In the genomic region with DNA sequence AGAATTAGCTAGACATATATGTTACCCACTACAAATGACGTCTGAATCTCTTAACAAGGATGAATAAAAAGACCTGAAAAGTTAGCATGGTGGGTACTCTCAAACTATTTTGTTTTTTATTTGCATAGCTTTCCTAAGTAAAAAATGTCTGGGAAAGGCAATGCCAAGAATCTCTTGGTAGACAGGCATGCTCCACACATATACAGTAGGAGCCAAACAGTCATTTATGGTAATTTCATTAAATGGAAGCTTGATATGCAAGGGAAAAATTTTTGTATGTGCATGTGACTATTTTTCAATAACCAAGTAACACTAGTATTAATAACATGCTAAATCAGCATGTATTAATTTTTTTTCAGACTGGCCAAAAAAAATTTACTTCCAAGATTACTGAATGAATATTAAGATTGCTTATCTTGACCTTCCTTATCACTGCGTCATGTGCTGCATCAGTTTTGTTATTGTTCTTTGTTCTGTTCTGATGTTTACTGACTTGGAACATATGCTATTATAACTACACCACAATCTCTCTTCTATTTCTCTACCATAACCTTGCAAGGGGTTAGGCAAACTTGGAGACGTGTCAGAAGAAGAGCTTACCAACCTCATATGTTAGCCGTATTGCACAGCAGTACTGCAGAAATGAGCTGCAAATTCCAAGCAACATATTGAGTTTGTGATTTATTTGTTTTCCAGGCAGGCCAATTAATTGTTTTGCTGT, we compare ENCODE assay signal across 27 cellular contexts.
"Had no signal": no experiment of that assay in that cellular context is flagged by ENCODE, and none has a peak within 500 bp of the region (broad histone marks: within the 10 kb centered on the region; RNA-seq: fewer than 3 reads in every experiment).

No MANE protein-coding gene starts in this region.

- H3K27ac Mint-ChIP-seq: activated CD4-positive, alpha-beta memory T cell treated with anti-CD3 and anti-CD28 coated beads for 36 hours; activated CD4-positive, alpha-beta T cell treated with anti-CD3 and anti-CD28 coated beads, Interleukin-2, amount 10 ng/mL, durations not matched to agents 7 days and 5 days; activated naive CD4-positive, alpha-beta T cell treated with anti-CD3 and anti-CD28 coated beads, Interleukin-2, amount 10 ng/mL, durations not matched to agents 7 days and 5 days; activated naive CD8-positive, alpha-beta T cell treated with anti-CD3 and anti-CD28 coated beads for 36 hours; activated T-helper 17 cell treated with anti-CD3 and anti-CD28 coated beads, Interleukin-2, amount 50 U/mL, for 72 hours; T-cell had no signal

- H3K4me3 Mint-ChIP-seq: activated CD4-positive, alpha-beta memory T cell treated with anti-CD3 and anti-CD28 coated beads for 36 hours; activated CD4-positive, alpha-beta T cell treated with anti-CD3 and anti-CD28 coated beads, Interleukin-2, amount 10 ng/mL, durations not matched to agents 7 days and 5 days; activated naive CD4-positive, alpha-beta T cell treated with anti-CD3 and anti-CD28 coated beads, Interleukin-2, amount 10 ng/mL, durations not matched to agents 7 days and 5 days; activated naive CD8-positive, alpha-beta T cell treated with anti-CD3 and anti-CD28 coated beads for 36 hours; activated T-helper 17 cell treated with anti-CD3 and anti-CD28 coated beads, Interleukin-2, amount 50 U/mL, for 72 hours; T-cell had no signal

- H3K27me3 Mint-ChIP-seq: activated CD4-positive, alpha-beta memory T cell treated with anti-CD3 and anti-CD28 coated beads for 36 hours; activated CD4-positive, alpha-beta T cell treated with anti-CD3 and anti-CD28 coated beads, Interleukin-2, amount 10 ng/mL, durations not matched to agents 7 days and 5 days; activated naive CD4-positive, alpha-beta T cell treated with anti-CD3 and anti-CD28 coated beads, Interleukin-2, amount 10 ng/mL, durations not matched to agents 7 days and 5 days; activated naive CD8-positive, alpha-beta T cell treated with anti-CD3 and anti-CD28 coated beads for 36 hours; activated T-helper 17 cell treated with anti-CD3 and anti-CD28 coated beads, Interleukin-2, amount 50 U/mL, for 72 hours; T-cell had no signal

- H3K4me1 Mint-ChIP-seq: activated CD4-positive, alpha-beta T cell treated with anti-CD3 and anti-CD28 coated beads, Interleukin-2, amount 10 ng/mL, durations not matched to agents 7 days and 5 days; activated naive CD4-positive, alpha-beta T cell treated with anti-CD3 and anti-CD28 coated beads, Interleukin-2, amount 10 ng/mL, durations not matched to agents 7 days and 5 days; activated naive CD8-positive, alpha-beta T cell treated with anti-CD3 and anti-CD28 coated beads for 36 hours; activated T-helper 17 cell treated with anti-CD3 and anti-CD28 coated beads, Interleukin-2, amount 50 U/mL, for 72 hours; T-cell had no signal

- H3K36me3 Mint-ChIP-seq: activated CD4-positive, alpha-beta memory T cell treated with anti-CD3 and anti-CD28 coated beads for 36 hours; activated naive CD4-positive, alpha-beta T cell treated with anti-CD3 and anti-CD28 coated beads, Interleukin-2, amount 10 ng/mL, durations not matched to agents 7 days and 5 days; activated naive CD8-positive, alpha-beta T cell treated with anti-CD3 and anti-CD28 coated beads for 36 hours; T-cell had no signal

- H3K4me3 ChIP-seq: K562, SK-N-MC had no signal

- H3K9me3 Mint-ChIP-seq: activated CD4-positive, alpha-beta memory T cell treated with anti-CD3 and anti-CD28 coated beads for 36 hours; activated CD4-positive, alpha-beta T cell treated with anti-CD3 and anti-CD28 coated beads, Interleukin-2, amount 10 ng/mL, durations not matched to agents 7 days and 5 days; activated naive CD4-positive, alpha-beta T cell treated with anti-CD3 and anti-CD28 coated beads, Interleukin-2, amount 10 ng/mL, durations not matched to agents 7 days and 5 days; activated naive CD8-positive, alpha-beta T cell treated with anti-CD3 and anti-CD28 coated beads for 36 hours; activated T-helper 17 cell treated with anti-CD3 and anti-CD28 coated beads, Interleukin-2, amount 50 U/mL, for 72 hours; T-cell had no signal

- H3K27ac ChIP-seq: SK-N-MC had no signal

- DNase-seq: activated CD4-positive, alpha-beta memory T cell treated with anti-CD3 and anti-CD28 coated beads for 36 hours; activated CD4-positive, alpha-beta T cell treated with anti-CD3 and anti-CD28 coated beads, Interleukin-2, amount 10 ng/mL, durations not matched to agents 7 days and 5 days; activated CD4-positive, CD25-positive, alpha-beta regulatory T cell; activated gamma-delta T cell; activated naive CD4-positive, alpha-beta T cell treated with anti-CD3 and anti-CD28 coated beads, Interleukin-2, amount 10 ng/mL, durations not matched to agents 7 days and 5 days; activated naive CD8-positive, alpha-beta T cell treated with anti-CD3 and anti-CD28 coated beads for 36 hours; activated T-cell treated with anti-CD3 and anti-CD28 coated beads for 4 hours; activated T-cell treated with anti-CD3 and anti-CD28 coated beads, Interleukin-2, amount 50 U/mL, for 48 hours; anterior cingulate cortex; Karpas-422; MM.1S; NCI-H1105 treated with DMSO at 0.1 percent for 48 hours; NCI-H1436 treated with DMSO at 0.1 percent for 48 hours; NCI-H187; NCI-H2081; NCI-H446; NCI-H524; PC-3; SHP77 treated with DMSO at 0.1 percent for 48 hours; T-cell; T-helper 2 cell; T1000 had no signal

- FAIRE-seq: K562, RCC 7860, TTC549 had no signal
